Comparison of ENCODE assay signal across 2 cellular contexts in the genomic region with DNA sequence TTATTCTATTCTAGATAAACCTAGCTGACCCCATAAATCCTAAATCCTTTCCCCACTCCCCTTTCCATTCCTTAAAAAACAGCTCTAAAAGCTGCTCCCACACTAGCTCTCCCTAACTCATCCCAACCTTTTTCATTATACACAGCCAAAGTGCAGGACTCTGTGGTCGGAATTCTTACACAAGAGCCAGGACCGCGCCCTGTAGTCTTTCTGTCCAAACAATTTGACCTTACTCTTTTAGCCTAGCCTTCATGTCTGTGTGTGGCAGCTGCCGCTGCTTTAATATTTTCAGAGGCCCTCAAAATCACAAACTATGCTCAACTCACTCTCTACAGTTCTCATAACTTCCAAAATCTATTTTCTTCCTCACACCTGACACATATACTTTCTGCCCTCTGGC. TPM values are rescaled to one million over a fixed set of nuclear protein-coding genes. Genes with fewer than 3 reads are reported as not detected.
"Had no signal": no experiment of that assay in that cellular context is flagged by ENCODE, and none has a peak within 500 bp of the region (broad histone marks: within the 10 kb centered on the region; RNA-seq: fewer than 3 reads in every experiment).

No MANE protein-coding gene starts in this region.

RNA-seq across cellular contexts. Expression of a gene that starts 19.0 kb away (rescaled TPM):
- total RNA-seq: G401 had no signal
- polyA plus RNA-seq: GM12878 had no signal

RNA-seq across cellular contexts. Expression of a gene that starts 59.0 kb away (rescaled TPM):
- total RNA-seq: GM12878 had no signal
- polyA plus RNA-seq: GM12878 had no signal
